Comparison of ENCODE assay signal across 18 cellular contexts in genomic region chr5:69152731-69153130, GRCh38.
"Had no signal": no experiment of that assay in that cellular context is flagged by ENCODE, and none has a peak within 500 bp of the region (broad histone marks: within the 10 kb centered on the region; RNA-seq: fewer than 3 reads in every experiment).

No MANE protein-coding gene starts in this region.

- H3K27me3 Mint-ChIP-seq: stimulated activated memory B cell treated with anti-CD40 and anti-IgM and Interleukin-4, amounts not matched to agents 10 μg/mL and 1 μg/mL and 100 μg/mL, for 72 hours had no signal

- H3K36me3 Mint-ChIP-seq: activated naive CD4-positive, alpha-beta T cell treated with anti-CD3 and anti-CD28 coated beads, Interleukin-2, amount 50 U/mL, for 72 hours; mesothelial cell of epicardium; stimulated activated memory B cell treated with anti-CD40 and anti-IgM and Interleukin-4, amounts not matched to agents 10 μg/mL and 1 μg/mL and 100 μg/mL, for 72 hours had no signal

- H3K4me3 Mint-ChIP-seq: mesothelial cell of epicardium; nephron progenitor cell; stimulated activated memory B cell treated with anti-CD40 and anti-IgM and Interleukin-4, amounts not matched to agents 10 μg/mL and 1 μg/mL and 100 μg/mL, for 72 hours had no signal

- DNase-seq: activated CD4-positive, alpha-beta T cell treated with anti-CD3 and anti-CD28 coated beads, Interleukin-2, amount 50 U/mL, for 48 hours; activated gamma-delta T cell treated with Interleukin-2 at 50 U/mL for 16 hours; adrenal gland; erythroblast; gastrocnemius medialis; head of caudate nucleus; left lung; nephron progenitor cell; nucleus accumbens; posterior cingulate gyrus; spleen; stimulated activated CD4-positive, alpha-beta T cell treated with anti-CD3 and anti-CD28 coated beads, Interleukin-4, amount 100 ng/mL, for 4 hours; T1000 had no signal

- H3K27me3 ChIP-seq: adrenal gland, breast epithelium, gastrocnemius medialis, left lung, spleen had no signal

- H3K27ac Mint-ChIP-seq: mesothelial cell of epicardium; nephron progenitor cell; stimulated activated memory B cell treated with anti-CD40 and anti-IgM and Interleukin-4, amounts not matched to agents 10 μg/mL and 1 μg/mL and 100 μg/mL, for 72 hours had no signal

- H3K27ac ChIP-seq: adrenal gland, breast epithelium, coronary artery, gastrocnemius medialis, left lung, spleen had no signal

- H3K4me3 ChIP-seq: adrenal gland, breast epithelium, coronary artery, gastrocnemius medialis, left lung, spleen had no signal

- H3K36me3 ChIP-seq: adrenal gland, breast epithelium, gastrocnemius medialis, left lung, spleen had no signal

- H3K9me3 ChIP-seq: adrenal gland, breast epithelium, gastrocnemius medialis, left lung, spleen had no signal

- H3K4me1 Mint-ChIP-seq: mesothelial cell of epicardium; nephron progenitor cell; stimulated activated memory B cell treated with anti-CD40 and anti-IgM and Interleukin-4, amounts not matched to agents 10 μg/mL and 1 μg/mL and 100 μg/mL, for 72 hours had no signal

- H3K9me3 Mint-ChIP-seq: activated naive CD4-positive, alpha-beta T cell treated with anti-CD3 and anti-CD28 coated beads, Interleukin-2, amount 50 U/mL, for 72 hours; nephron progenitor cell; stimulated activated memory B cell treated with anti-CD40 and anti-IgM and Interleukin-4, amounts not matched to agents 10 μg/mL and 1 μg/mL and 100 μg/mL, for 72 hours had no signal

- H3K4me1 ChIP-seq: adrenal gland, breast epithelium, gastrocnemius medialis, left lung, spleen had no signal

- ATAC-seq: activated naive CD4-positive, alpha-beta T cell treated with anti-CD3 and anti-CD28 coated beads, Interleukin-2, amount 50 U/mL, for 72 hours; gastrocnemius medialis; left lung; stimulated activated memory B cell treated with anti-CD40 and anti-IgM and Interleukin-4, amounts not matched to agents 10 μg/mL and 1 μg/mL and 100 μg/mL, for 72 hours had no signal
